In the genomic region with DNA sequence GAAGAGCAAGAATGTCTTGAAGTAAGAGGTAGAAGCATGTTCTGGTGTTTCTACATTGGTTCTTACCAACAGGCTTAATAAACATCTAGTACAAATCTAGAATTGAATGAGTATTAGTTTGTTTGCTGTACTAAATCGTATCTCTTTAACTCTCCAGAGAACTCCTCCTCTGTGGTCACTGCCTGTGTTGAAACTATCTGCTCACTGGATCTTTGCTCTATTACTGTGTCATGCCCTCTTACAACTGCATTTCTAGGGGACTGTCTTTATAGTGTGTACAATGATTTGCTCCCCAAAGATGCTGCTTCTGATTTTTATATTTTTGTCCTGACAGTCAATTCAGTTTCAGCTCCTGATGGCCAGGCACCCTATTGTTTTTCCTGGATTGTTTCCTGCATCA, we compare ENCODE assay signal across 27 cellular contexts. TPM values are rescaled to one million over a fixed set of nuclear protein-coding genes. Genes with fewer than 3 reads are reported as not detected.
"Had no signal": no experiment of that assay in that cellular context is flagged by ENCODE, and none has a peak within 500 bp of the region (broad histone marks: within the 10 kb centered on the region; RNA-seq: fewer than 3 reads in every experiment).

No MANE protein-coding gene starts in this region.

- H3K36me3 ChIP-seq: brain microvascular endothelial cell, esophagus muscularis mucosa, gastroesophageal sphincter, heart right ventricle, WERI-Rb-1 had no signal

- H3K27me3 ChIP-seq: brain microvascular endothelial cell, esophagus muscularis mucosa, gastroesophageal sphincter, heart right ventricle, hepatocyte had no signal

- H3K4me1 ChIP-seq: esophagus muscularis mucosa, gastroesophageal sphincter, heart right ventricle had no signal

- ATAC-seq: activated CD4-positive, CD25-positive, alpha-beta regulatory T cell treated with anti-CD3 and anti-CD28 coated beads, Interleukin-2, amount 50 U/mL, for 24 hours; activated CD8-positive, alpha-beta T cell treated with anti-CD3 and anti-CD28 coated beads for 36 hours; activated T-cell treated with anti-CD3 and anti-CD28 coated beads, Interleukin-2, amount 50 U/mL, for 4 hours; activated T-helper 17 cell treated with anti-CD3 and anti-CD28 coated beads, Interleukin-2, amount 50 U/mL, for 72 hours; effector memory CD8-positive, alpha-beta T cell; gastroesophageal sphincter; heart right ventricle had no signal

- DNase-seq: activated B cell treated with CpG ODN at 0.5 μM for 24 hours; activated CD4-positive, alpha-beta T cell treated with anti-CD3 and anti-CD28 coated beads for 48 hours; activated CD4-positive, alpha-beta T cell treated with anti-CD3 and anti-CD28 coated beads, Interleukin-2, amount 50 U/mL, for 1 hour; activated CD4-positive, alpha-beta T cell treated with anti-CD3 and anti-CD28 coated beads, Interleukin-2, amount 50 U/mL, for 48 hours; activated CD8-positive, alpha-beta memory T cell treated with anti-CD3 and anti-CD28 coated beads for 24 hours; activated CD8-positive, alpha-beta T cell treated with anti-CD3 and anti-CD28 coated beads for 36 hours; activated effector memory CD4-positive, alpha-beta T cell treated with Interleukin-2 at 50 U/mL for 16 hours; activated gamma-delta T cell treated with Interleukin-2 at 50 U/mL for 16 hours; activated naive CD4-positive, alpha-beta T cell treated with anti-CD3 and anti-CD28 coated beads, Interleukin-2, amount 50 U/mL, for 16 hours; activated naive CD4-positive, alpha-beta T cell treated with Interleukin-2 at 50 U/mL for 16 hours; activated T-cell treated with anti-CD3 and anti-CD28 coated beads, Interleukin-2, amount 50 U/mL, for 4 hours; amniotic stem cell; anterior cingulate cortex; brain microvascular endothelial cell; cortex of kidney; effector CD4-positive, alpha-beta T cell; effector memory CD8-positive, alpha-beta T cell; erythroblast; foreskin melanocyte; heart right ventricle; T1000; WERI-Rb-1 had no signal

- H3K4me3 ChIP-seq: esophagus muscularis mucosa, gastroesophageal sphincter, heart right ventricle, hepatocyte had no signal

- H3K9me3 ChIP-seq: esophagus muscularis mucosa, gastroesophageal sphincter had no signal

- H3K79me2 ChIP-seq: hepatocyte had no signal

- H3K27ac ChIP-seq: esophagus muscularis mucosa, gastroesophageal sphincter, heart right ventricle, hepatocyte, WERI-Rb-1 had no signal

- H2AFZ ChIP-seq: hepatocyte had no signal

- H3K4me2 ChIP-seq: hepatocyte had no signal

RNA-seq across cellular contexts. Expression of gene E2F7, which starts 50.1 kb away (rescaled TPM):
- total RNA-seq: esophagus muscularis mucosa had no signal
